Comparison of ENCODE assay signal across 8 cellular contexts in genomic region chr14:20305265-20306078, GRCh38. TPM values are rescaled to one million over a fixed set of nuclear protein-coding genes. Genes with fewer than 3 reads are reported as not detected.
A peak's percentile ranks its signal among the peaks of the same experiment; 100 is the strongest.
DNase-seq lines count a peak whose midpoint lies in the region; ATAC-seq and TF ChIP-seq lines count a peak whose summit lies in the region.

TSS of gene TTC5 (minus strand) at chr14:20305951. CDS start at chr14:20305937, 14 bp downstream.

- intact Hi-C loops in Panc1 (cut with micrococcal nuclease; ENCODE audit: unreplicated experiment) = no loop called here

- peak within 1 kb of the TSS; percentile 71 for H3K4me2 ChIP-seq in KMS-11

- ATAC-seq in GM21723 (IDR thresholded peaks at IDR 0.05; ENCODE audit: unreplicated experiment) = peak; percentile 98
- peak; percentile 97 for ATAC-seq in Panc1
- ATAC-seq in activated T-cell treated with anti-CD3 and anti-CD28 coated beads, Interleukin-2, amount 50 U/mL, for 4 hours = peak; percentile 99
- peak; percentile 98 to 99 for ATAC-seq in naive B cell (ENCODE audit: low read depth in 2 of 2)
- ATAC-seq in stimulated activated memory B cell treated with anti-CD40 and anti-IgM and Interleukin-4, amounts not matched to agents 10 μg/mL and 1 μg/mL and 100 μg/mL, for 72 hours = peak; percentile 98

- H3K27me3 Mint-ChIP-seq in activated T-cell treated with anti-CD3 and anti-CD28 coated beads, Interleukin-2, amount 50 U/mL, for 4 hours (ENCODE audit: low read depth) = no peaks in the 10 kb centered on the region
- H3K27me3 Mint-ChIP-seq in naive B cell = no peaks in the 10 kb centered on the region
- H3K27me3 Mint-ChIP-seq in stimulated activated memory B cell treated with anti-CD40 and anti-IgM and Interleukin-4, amounts not matched to agents 10 μg/mL and 1 μg/mL and 100 μg/mL, for 72 hours = no peaks in the 10 kb centered on the region

- H3K27me3 ChIP-seq in KMS-11 (ENCODE audit: insufficient read depth, low read depth) = no peaks in the 10 kb centered on the region
- no peaks in the 10 kb centered on the region for H3K27me3 ChIP-seq in Panc1 (ENCODE audit: control insufficient read depth, insufficient read depth, low read length)

- peaks cover 20% of the 10 kb centered on the region for H3K36me3 Mint-ChIP-seq in activated T-cell treated with anti-CD3 and anti-CD28 coated beads, Interleukin-2, amount 50 U/mL, for 4 hours (ENCODE audit: insufficient read depth)
- peaks cover 16 to 19% of the 10 kb centered on the region in 2 donors for H3K36me3 Mint-ChIP-seq in naive B cell
- H3K36me3 Mint-ChIP-seq in stimulated activated memory B cell treated with anti-CD40 and anti-IgM and Interleukin-4, amounts not matched to agents 10 μg/mL and 1 μg/mL and 100 μg/mL, for 72 hours = peaks cover 26% of the 10 kb centered on the region

- in situ Hi-C loops in Panc1 (cut with HindIII; ENCODE audit: low pct_unique_long_range_greater_than_20kb, low sequenced_read_pairs) = no loop called here

- DNase-seq in DMS79 (lab: John Stamatoyannopoulos, UW) (peak; percentile 83), Panc1 (ENCODE audit: low read depth, low spot score) (peak; percentile 80), fibroblast of gingiva (ENCODE audit: low read depth) (peak; percentile 88), naive B cell (peak; percentile 90)
- DNase-seq in activated T-cell treated with anti-CD3 and anti-CD28 coated beads, Interleukin-2, amount 50 U/mL, for 4 hours = peak; percentile 87

- TF ChIP-seq CTCF in KMS-11 (conservative IDR thresholded peaks at IDR 0.05; ENCODE audit: low read depth, low read length) (peak; percentile 83), Panc1 (IDR thresholded peaks at IDR 0.05) (peak; percentile 89)

- H3K9ac ChIP-seq in KMS-11 = peak within 1 kb of the TSS; percentile 45; the same call in 1 of the 2 replicates

- H3K4me3 ChIP-seq in KMS-11 (IDR thresholded peaks at IDR 0.05; ENCODE audit: insufficient read depth, low read depth, low read length) (peak within 1 kb of the TSS; percentile 30), Panc1 (ENCODE audit: low read depth in 2 of 2, low read length in 2 of 2) (peak within 1 kb of the TSS; percentile 80 to 89)

- H3K4me3 Mint-ChIP-seq in activated T-cell treated with anti-CD3 and anti-CD28 coated beads, Interleukin-2, amount 50 U/mL, for 4 hours = peak within 1 kb of the TSS; percentile 90
- H3K4me3 Mint-ChIP-seq in naive B cell = peak within 1 kb of the TSS; percentile 85 to 97 (median 91)
- peak within 1 kb of the TSS; percentile 84 for H3K4me3 Mint-ChIP-seq in stimulated activated memory B cell treated with anti-CD40 and anti-IgM and Interleukin-4, amounts not matched to agents 10 μg/mL and 1 μg/mL and 100 μg/mL, for 72 hours

- CTCF ChIA-PET in Panc1 (lab: Charles Lee) = interaction anchor here (0.9 kb wide), 1 partner anchor 8 kb away, joined by 3 read pairs; no protein-coding TSS in a partner anchor

- H2AFZ ChIP-seq in KMS-11 (ENCODE audit: low read depth) = peak within 1 kb of the TSS; percentile 51

- H3K79me2 ChIP-seq in KMS-11 (ENCODE audit: insufficient read depth, low read depth) = peaks cover 17% of the 10 kb centered on the region

- POLR2A ChIA-PET in Panc1 (lab: Charles Lee) = no interaction called here

- TSS peak; percentile 70 for BruUV-seq in Panc1 (replicated peaks; lab: Mats Ljungman, UMichigan)

- peak within 1 kb of the TSS; percentile 29; the same call in 1 of the 2 replicates for H3K27ac ChIP-seq in KMS-11
- peak within 1 kb of the TSS; percentile 76 for H3K27ac ChIP-seq in Panc1 (ENCODE audit: low read length)

- H3K9me3 ChIP-seq in Panc1 (ENCODE audit: control insufficient read depth, insufficient read depth, low read depth, low read length) = no peaks in the 10 kb centered on the region

- no peaks in the 10 kb centered on the region for H3K36me3 ChIP-seq in KMS-11 (ENCODE audit: insufficient read depth)
- no peaks in the 10 kb centered on the region; the same call in 1 of the 2 replicates for H3K36me3 ChIP-seq in Panc1 (ENCODE audit: control insufficient read depth, insufficient read depth, low read length)

- H4K20me1 ChIP-seq in KMS-11 (ENCODE audit: insufficient read depth) = no peaks in the 10 kb centered on the region

- H3K9me3 Mint-ChIP-seq in activated T-cell treated with anti-CD3 and anti-CD28 coated beads, Interleukin-2, amount 50 U/mL, for 4 hours = no peaks in the 10 kb centered on the region
- H3K9me3 Mint-ChIP-seq in naive B cell = no peaks in the 10 kb centered on the region
- H3K9me3 Mint-ChIP-seq in stimulated activated memory B cell treated with anti-CD40 and anti-IgM and Interleukin-4, amounts not matched to agents 10 μg/mL and 1 μg/mL and 100 μg/mL, for 72 hours = no peaks in the 10 kb centered on the region

- peaks cover 31% of the 10 kb centered on the region for H3K4me1 Mint-ChIP-seq in activated T-cell treated with anti-CD3 and anti-CD28 coated beads, Interleukin-2, amount 50 U/mL, for 4 hours (ENCODE audit: low read depth)
- H3K4me1 Mint-ChIP-seq in naive B cell = peaks cover 20 to 30% (median 27%) of the 10 kb centered on the region in 3 donors
- H3K4me1 Mint-ChIP-seq in stimulated activated memory B cell treated with anti-CD40 and anti-IgM and Interleukin-4, amounts not matched to agents 10 μg/mL and 1 μg/mL and 100 μg/mL, for 72 hours = peaks cover 17% of the 10 kb centered on the region

- peak within 1 kb of the TSS; percentile 14 to 93 (median 76) for H3K27ac Mint-ChIP-seq in naive B cell
- H3K27ac Mint-ChIP-seq in stimulated activated memory B cell treated with anti-CD40 and anti-IgM and Interleukin-4, amounts not matched to agents 10 μg/mL and 1 μg/mL and 100 μg/mL, for 72 hours = peak within 1 kb of the TSS; percentile 60

- peaks cover 33% of the 10 kb centered on the region for H3K4me1 ChIP-seq in KMS-11 (ENCODE audit: low read depth, poor library complexity, severe bottlenecking)
- H3K4me1 ChIP-seq in Panc1 (ENCODE audit: control insufficient read depth, insufficient read depth, low read length) = peaks cover 3% of the 10 kb centered on the region; the same call in 1 of the 2 replicates

RNA-seq across cellular contexts. Expression of gene TTC5, which starts in this region (rescaled TPM):
- total RNA-seq in Panc1 (2021; ENCODE audit: unreplicated experiment) = 10.0 TPM
- polyA plus RNA-seq in Panc1 (2012; ENCODE audit: insufficient read length) = 8.3 TPM
- total RNA-seq in activated T-cell treated with anti-CD3 and anti-CD28 coated beads, Interleukin-2, amount 50 U/mL, for 4 hours = 10 to 100 TPM; 40.3 to 41.9 (median 41.5) TPM
- polyA plus RNA-seq in naive B cell (ENCODE audit: low read depth in 6 of 6) = 10 to 100 TPM; 21.8 to 28.5 (median 26.6) TPM

Comparison
In these comparisons a context has a peak if more than half of its experiments do, and no peak if none do; other contexts are left out.
1. Peak in every context shown above with its lines: DNase-seq, ATAC-seq, H3K4me3 ChIP-seq and H3K27ac ChIP-seq.